8 cellular contexts compared by ENCODE assay signal in genomic region chr13:110712849-110713641, GRCh38. TPM values are rescaled to one million over a fixed set of nuclear protein-coding genes. Genes with fewer than 3 reads are reported as not detected.
A peak's percentile ranks its signal among the peaks of the same experiment; 100 is the strongest.
DNase-seq lines count a peak whose midpoint lies in the region; ATAC-seq and TF ChIP-seq lines count a peak whose summit lies in the region.

No MANE protein-coding gene starts in this region.

- peak in 1 of 4 experiments; percentile 2 for TF ChIP-seq CTCF in prostate gland (IDR thresholded peaks at IDR 0.05)

- H3K36me3 ChIP-seq in prostate gland (no peaks in the 10 kb centered on the region), urinary bladder (ENCODE audit: insufficient read depth) (no peaks in the 10 kb centered on the region)

- H3K27ac ChIP-seq in prostate gland: peak overlapping the region; percentile 100
- H3K27ac ChIP-seq in urinary bladder (ENCODE audit: low read depth): peak overlapping the region; percentile 99

- H3K4me3 ChIP-seq in prostate gland: peak overlapping the region; percentile 87 to 88
- H3K4me3 ChIP-seq in urinary bladder (ENCODE audit: low read depth, low read length): peak overlapping the region; percentile 88

- under 1% methylated on average over 49 of the region's 68 CpGs for WGBS in prostate gland
- under 1% methylated on average over 68 of the region's 68 CpGs for WGBS in urinary bladder

- intact Hi-C loops in left ventricle myocardium superior (cut with micrococcal nuclease): no loop called here
- intact Hi-C loops in prostate gland (cut with DNase I): loop anchor here (5.0 to 10.0 kb wide), 2 partner anchors 68 to 96 kb away; partner anchors contain the start of gene NAXD

- H3K4me1 ChIP-seq in prostate gland (replicated peaks): peaks cover 5% of the 10 kb centered on the region
- H3K4me1 ChIP-seq in urinary bladder (ENCODE audit: insufficient read depth): no peaks in the 10 kb centered on the region

- no peaks in the 10 kb centered on the region for H3K9me3 ChIP-seq in prostate gland

- TF ChIP-seq POLR2A in prostate gland (IDR thresholded peaks at IDR 0.05): peak; percentile 82

- DNase-seq in NCI-H187 (lab: John Stamatoyannopoulos, UW): peak; percentile 99 to 100
- DNase-seq in T-helper 2 cell: peak; percentile 96 to 100 (median 99)
- DNase-seq in anterior cingulate cortex (lab: John Stamatoyannopoulos, UW): peak; percentile 93 to 100 (median 99)
- DNase-seq in left ventricle myocardium superior: peak; percentile 99
- DNase-seq in prostate gland (ENCODE audit: low spot score): peak; percentile 99

- no peaks in the 10 kb centered on the region for H3K27me3 ChIP-seq in prostate gland (replicated peaks; ENCODE audit: insufficient read depth)

- ATAC-seq in GM18502 (IDR thresholded peaks at IDR 0.05; ENCODE audit: poor library complexity, unreplicated experiment) (peak; percentile 56), HG02943 (IDR thresholded peaks at IDR 0.05; ENCODE audit: low read depth, unreplicated experiment) (peak; percentile 51), left ventricle myocardium superior (peak; percentile 71)

RNA-seq across cellular contexts. Expression of gene ING1, which starts 0.5 kb away (rescaled TPM):
- total RNA-seq in left ventricle myocardium superior (7.7 TPM), prostate gland (10 to 100 TPM; 19.1 to 38.3 TPM), urinary bladder (8.0 TPM)
- 25.2 TPM for polyA plus RNA-seq in urinary bladder

RNA-seq across cellular contexts. Expression of gene CARS2, which starts 7.1 kb away (rescaled TPM):
- total RNA-seq in left ventricle myocardium superior: 54.5 TPM
- total RNA-seq in prostate gland: 10 to 100 TPM; 40.5 to 85.5 TPM
- 53.9 TPM for total RNA-seq in urinary bladder
- 51.2 TPM for polyA plus RNA-seq in urinary bladder

Comparison
In these comparisons a context has a peak if more than half of its experiments do, and no peak if none do; other contexts are left out.
1. Peak in every context shown above with its lines: DNase-seq, ATAC-seq, H3K4me3 ChIP-seq and H3K27ac ChIP-seq.